Comparison of ENCODE assay signal across 18 cellular contexts in genomic region chr5:57871496-57871895, GRCh38.
DNase-seq lines count a peak whose midpoint lies in the region; ATAC-seq, FAIRE-seq and TF ChIP-seq lines count a peak whose summit lies in the region.
"Had no signal": no experiment of that assay in that cellular context is flagged by ENCODE, and none has a peak within 500 bp of the region (broad histone marks: within the 10 kb centered on the region; RNA-seq: fewer than 3 reads in every experiment).

No MANE protein-coding gene starts in this region.

- peaks cover 2% of the 10 kb centered on the region for H3K27me3 Mint-ChIP-seq in Caco-2 (ENCODE audit: insufficient read depth, unreplicated experiment)
- no peaks in the 10 kb centered on the region for H3K27me3 Mint-ChIP-seq in activated CD4-positive, alpha-beta memory T cell treated with anti-CD3 and anti-CD28 coated beads, Interleukin-2, amount 10 ng/mL, durations not matched to agents 7 days and 5 days
- H3K27me3 Mint-ChIP-seq: IgD-negative memory B cell had no signal

- no peak for FAIRE-seq in bronchial epithelial cell (lab: Jason Lieb, UNC)
- FAIRE-seq: GM12878, HTR-8/SVneo had no signal

- no peaks in the 10 kb centered on the region for H3K36me3 ChIP-seq in Caco-2 (ENCODE audit: control insufficient read depth, insufficient read depth, low read length)
- no peaks in the 10 kb centered on the region for H3K36me3 ChIP-seq in bronchial epithelial cell (ENCODE audit: control insufficient read depth, insufficient read depth, low read length)
- H3K36me3 ChIP-seq: BLaER1 had no signal

- POLR2A ChIA-PET in Caco-2 (lab: Charles Lee), result no interaction called here
- POLR2A ChIA-PET in activated CD4-positive, alpha-beta memory T cell treated with anti-CD3 and anti-CD28 coated beads, Interleukin-2, amount 10 ng/mL, durations not matched to agents 7 days and 5 days (lab: Charles Lee), result no interaction called here

- no peaks in the 10 kb centered on the region for H3K4me1 Mint-ChIP-seq in Caco-2 (ENCODE audit: low read depth, unreplicated experiment)
- no peaks in the 10 kb centered on the region for H3K4me1 Mint-ChIP-seq in activated CD4-positive, alpha-beta memory T cell treated with anti-CD3 and anti-CD28 coated beads, Interleukin-2, amount 10 ng/mL, durations not matched to agents 7 days and 5 days
- H3K4me1 Mint-ChIP-seq: CD14-positive monocyte; CD4-positive, alpha-beta memory T cell; IgD-negative memory B cell had no signal

- H3K4me3 ChIP-seq in Caco-2 (ENCODE audit: low read depth, low read length) (no peak overlapping the region), bronchial epithelial cell (ENCODE audit: low read depth, low read length) (no peak overlapping the region)
- H3K4me3 ChIP-seq: BLaER1, GM12878 had no signal

- H3K27me3 ChIP-seq in Caco-2 (replicated peaks; ENCODE audit: control insufficient read depth, insufficient read depth, low read length) (no peaks in the 10 kb centered on the region), bronchial epithelial cell (ENCODE audit: control insufficient read depth, insufficient read depth, low read length) (no peaks in the 10 kb centered on the region)
- H3K27me3 ChIP-seq: BLaER1 had no signal

- peak overlapping the region; percentile 17 for H3K27ac Mint-ChIP-seq in Caco-2 (ENCODE audit: unreplicated experiment)
- H3K27ac Mint-ChIP-seq in activated CD4-positive, alpha-beta memory T cell treated with anti-CD3 and anti-CD28 coated beads, Interleukin-2, amount 10 ng/mL, durations not matched to agents 7 days and 5 days, result no peak overlapping the region
- H3K27ac Mint-ChIP-seq: CD14-positive monocyte; CD4-positive, alpha-beta memory T cell; IgD-negative memory B cell had no signal

- peaks cover 11% of the 10 kb centered on the region for H3K9me3 Mint-ChIP-seq in Caco-2 (ENCODE audit: unreplicated experiment)
- H3K9me3 Mint-ChIP-seq in activated CD4-positive, alpha-beta memory T cell treated with anti-CD3 and anti-CD28 coated beads, Interleukin-2, amount 10 ng/mL, durations not matched to agents 7 days and 5 days, result peaks cover 3% of the 10 kb centered on the region
- H3K9me3 Mint-ChIP-seq: IgD-negative memory B cell had no signal

- no TSS peak for BruUV-seq in Caco-2 (replicated peaks; lab: Mats Ljungman, UMichigan)

- TF ChIP-seq CTCF in Caco-2 (IDR thresholded peaks at IDR 0.05; ENCODE audit: insufficient read depth in 1 of 2, low read depth in 1 of 2, low read length in 1 of 2, severe bottlenecking in 1 of 2, unreplicated experiment in 1 of 2) (no peak), bronchial epithelial cell (IDR thresholded peaks at IDR 0.05; ENCODE audit: insufficient read depth, low read length, severe bottlenecking) (no peak)

- intact Hi-C loops in Caco-2 (cut with micrococcal nuclease; ENCODE audit: unreplicated experiment), result no loop called here

- H3K4me3 Mint-ChIP-seq in Caco-2 (ENCODE audit: unreplicated experiment), result no peak overlapping the region
- no peak overlapping the region for H3K4me3 Mint-ChIP-seq in activated CD4-positive, alpha-beta memory T cell treated with anti-CD3 and anti-CD28 coated beads, Interleukin-2, amount 10 ng/mL, durations not matched to agents 7 days and 5 days
- H3K4me3 Mint-ChIP-seq: CD14-positive monocyte; CD4-positive, alpha-beta memory T cell; IgD-negative memory B cell had no signal

- CTCF ChIA-PET in Caco-2 (lab: Charles Lee), result no interaction called here
- CTCF ChIA-PET in activated CD4-positive, alpha-beta memory T cell treated with anti-CD3 and anti-CD28 coated beads, Interleukin-2, amount 10 ng/mL, durations not matched to agents 7 days and 5 days (lab: Charles Lee), result no interaction called here

- H3K36me3 Mint-ChIP-seq in Caco-2 (ENCODE audit: insufficient read depth, unreplicated experiment), result no peaks in the 10 kb centered on the region
- no peaks in the 10 kb centered on the region for H3K36me3 Mint-ChIP-seq in activated CD4-positive, alpha-beta memory T cell treated with anti-CD3 and anti-CD28 coated beads, Interleukin-2, amount 10 ng/mL, durations not matched to agents 7 days and 5 days (ENCODE audit: low read depth)
- H3K36me3 Mint-ChIP-seq: CD14-positive monocyte; CD4-positive, alpha-beta memory T cell; IgD-negative memory B cell had no signal

- no peaks in the 10 kb centered on the region for H3K9me3 ChIP-seq in Caco-2
- H3K9me3 ChIP-seq: BLaER1 had no signal

- no peaks in the 10 kb centered on the region for H3K4me1 ChIP-seq in Caco-2
- H3K4me1 ChIP-seq: BLaER1 had no signal

- no peak for ATAC-seq in HG03432 (IDR thresholded peaks at IDR 0.05; ENCODE audit: unreplicated experiment)
- ATAC-seq: GM12878 had no signal

- no peak for DNase-seq in Caco-2
- DNase-seq in M059J (ENCODE audit: low read depth), result peak; percentile 45
- DNase-seq in bronchial epithelial cell (ENCODE audit: low read depth), result peak; percentile 65
- DNase-seq in kidney tubule cell (ENCODE audit: low spot score), result peak; percentile 56
- DNase-seq in activated CD4-positive, alpha-beta memory T cell treated with anti-CD3 and anti-CD28 coated beads, Interleukin-2, amount 10 ng/mL, durations not matched to agents 7 days and 5 days, result no peak
- DNase-seq in HuH-7.5 (ENCODE audit: low spot score), result no peak
- DNase-seq: 8988T; Calu3; CD4-positive, alpha-beta memory T cell; DMS79 treated with DMSO at 0.1 percent for 48 hours; GOT3; H9 had no signal

Comparison
In these comparisons a context has a peak if more than half of its experiments do, and no peak if none do; other contexts are left out.
1. DNase-seq: peak in M059J (single experiment), bronchial epithelial cell (single experiment) and kidney tubule cell (single experiment); none in Caco-2 (0 of 2), activated CD4-positive, alpha-beta memory T cell treated with anti-CD3 and anti-CD28 coated beads, Interleukin-2, amount 10 ng/mL, durations not matched to agents 7 days and 5 days (single experiment) and HuH-7.5 (single experiment).